In genomic region chr19:7676376-7676775, GRCh38 we compare ENCODE assay signal across 21 cellular contexts. TPM values are rescaled to one million over a fixed set of nuclear protein-coding genes. Genes with fewer than 3 reads are reported as not detected.
DNase-seq lines count a peak whose midpoint lies in the region; ATAC-seq, FAIRE-seq and TF ChIP-seq lines count a peak whose summit lies in the region.
"Had no signal": no experiment of that assay in that cellular context is flagged by ENCODE, and none has a peak within 500 bp of the region (broad histone marks: within the 10 kb centered on the region; RNA-seq: fewer than 3 reads in every experiment).

No MANE protein-coding gene starts in this region.

- no peak for TF ChIP-seq EP300 in K562 (IDR thresholded peaks at IDR 0.05; ENCODE audit: low read length)

- no peak for TF ChIP-seq POLR2A in K562 (conservative IDR thresholded peaks at IDR 0.05)

- H3K36me3 ChIP-seq in K562 (ENCODE audit: control insufficient read depth, insufficient read depth, low read length) = no peaks in the 10 kb centered on the region
- no peaks in the 10 kb centered on the region for H3K36me3 ChIP-seq in GM23248 (ENCODE audit: low read depth)
- H3K36me3 ChIP-seq: left ventricle myocardium inferior, right atrium auricular region, tibial nerve had no signal

- WGBS in K562 (ENCODE audit: insufficient coverage, low coverage, missing lambda C conversion rate) = 0% methylated on average over 7 of the region's 7 CpGs
- 5 to 10% methylated on average over 5 to 7 of the region's 7 CpGs for WGBS in GM23248 (ENCODE audit: low coverage in 1 of 2, low lambda C conversion rate in 2 of 2, missing lambda C conversion rate in 2 of 2), 2 experiments

- no peak for TF ChIP-seq RAD21 in K562 (CRISPR knock-in tag; conservative IDR thresholded peaks at IDR 0.05 in 1 of 2, IDR thresholded peaks at IDR 0.05 in 1 of 2)

- peaks cover 5% of the 10 kb centered on the region; the same call in 1 of the 2 replicates for H3K9me3 ChIP-seq in K562 (replicated peaks; ENCODE audit: control insufficient read depth, insufficient read depth, low read depth, low read length)
- H3K9me3 ChIP-seq in GM23248 (ENCODE audit: low read depth) = no peaks in the 10 kb centered on the region
- H3K9me3 ChIP-seq: tibial nerve had no signal

- peak overlapping the region; percentile 55; the same call in 1 of the 2 replicates for H2AFZ ChIP-seq in K562 (ENCODE audit: low read depth, low read length)
- no peak overlapping the region for H2AFZ ChIP-seq in GM23248

- peak overlapping the region; percentile 31 for H3K4me2 ChIP-seq in K562 (ENCODE audit: insufficient read depth, low read length)
- H3K4me2 ChIP-seq in GM23248 (ENCODE audit: unreplicated experiment) = no peak overlapping the region

- H3K79me2 ChIP-seq in K562 (ENCODE audit: control insufficient read depth, insufficient read depth, low read length) (peaks cover 7% of the 10 kb centered on the region; the same call in 2 of the 3 replicates), GM23248 (ENCODE audit: insufficient read depth) (peaks cover 7% of the 10 kb centered on the region)

- POLR2A ChIA-PET in K562 (lab: Yijun Ruan, JAX) = no interaction called here

- H3K27me3 ChIP-seq in K562 (ENCODE audit: control insufficient read depth in 2 of 2, insufficient read depth in 2 of 2, low read length in 2 of 2) (peaks cover 3 to 15% of the 10 kb centered on the region in 2 experiments; a peak in 2 of 5 replicates), GM23248 (replicated peaks; ENCODE audit: insufficient read depth) (peaks cover 11% of the 10 kb centered on the region; the same call in 1 of the 2 replicates)
- H3K27me3 ChIP-seq: right atrium auricular region had no signal

- peak; percentile 42 for FAIRE-seq in GM18507 (lab: Jason Lieb, UNC)
- FAIRE-seq in K562 (lab: Jason Lieb, UNC) = no peak

- peaks cover 10 to 12% of the 10 kb centered on the region in 2 experiments; a peak in 4 of 5 replicates for H3K4me1 ChIP-seq in K562 (replicated peaks in 1 of 2; ENCODE audit: control insufficient read depth in 2 of 2, insufficient read depth in 2 of 2, low read length in 2 of 2)
- no peaks in the 10 kb centered on the region for H3K4me1 ChIP-seq in GM23248 (ENCODE audit: insufficient read depth)
- H3K4me1 ChIP-seq: foreskin keratinocyte had no signal

- no peaks in the 10 kb centered on the region for H3K9me1 ChIP-seq in K562 (ENCODE audit: control insufficient read depth, insufficient read depth, low read length)

- intact Hi-C loops in K562 (cut with micrococcal nuclease) = no loop called here

- DNase-seq in AML-193 (lab: John Stamatoyannopoulos, UW) = peak; percentile 42 to 66
- DNase-seq in GM18507 (ENCODE audit: extremely low spot score, insufficient read length, low read depth) = no peak
- DNase-seq in OCI-M1 (lab: John Stamatoyannopoulos, UW) = peak; percentile 42
- no peak for DNase-seq in K562 (ENCODE audit: extremely low read depth in 1 of 4, low spot score in 3 of 4)
- no peak for DNase-seq in NCI-H1092 (lab: John Stamatoyannopoulos, UW)
- no peak for DNase-seq in GM23248
- DNase-seq: anterior cingulate cortex; Calu3; foreskin keratinocyte; left ventricle myocardium inferior; NCI-H1436 treated with DMSO at 0.1 percent for 48 hours; NCI-H345; PC-3; stimulated activated CD4-positive, alpha-beta T cell treated with anti-CD3 and anti-CD28 coated beads, Interleukin-2, amount 100 ng/mL, for 24 hours; stimulated activated CD8-positive, alpha-beta memory T cell treated with anti-CD3 and anti-CD28 coated beads, Interleukin-4, amount 100 ng/mL, for 48 hours had no signal

- ATAC-seq in K562 = no peak
- no peak for ATAC-seq in GM19467 (IDR thresholded peaks at IDR 0.05; ENCODE audit: unreplicated experiment)
- ATAC-seq in GM21737 (IDR thresholded peaks at IDR 0.05; ENCODE audit: unreplicated experiment) = no peak
- ATAC-seq: foreskin keratinocyte, PC-3 had no signal

- H3K9me2 ChIP-seq in GM23248 (ENCODE audit: insufficient read depth) = no peaks in the 10 kb centered on the region

- H3K4me3 ChIP-seq in K562 (no peak overlapping the region; the same call in 1 of the 2 replicates), GM23248 (no peak overlapping the region)
- H3K4me3 ChIP-seq: left ventricle myocardium inferior, right atrium auricular region, tibial nerve had no signal

- no peaks in the 10 kb centered on the region for H4K20me1 ChIP-seq in K562 (replicated peaks; ENCODE audit: control insufficient read depth, insufficient read depth, low read length)
- H4K20me1 ChIP-seq in GM23248 (ENCODE audit: insufficient read depth) = no peaks in the 10 kb centered on the region

- in situ Hi-C loops in K562 (cut with MboI) = loop anchor here (5.0 kb wide), 1 partner anchor 89 kb away; no protein-coding TSS in a partner anchor
- in situ Hi-C loops in GM23248 (cut with MboI) = loop anchor here (10.0 kb wide), 1 partner anchor 112 kb away; no protein-coding TSS in a partner anchor

- H3K9ac ChIP-seq in K562 (ENCODE audit: insufficient read depth in 1 of 2, low read depth in 2 of 2, low read length in 2 of 2) (no peak overlapping the region), GM23248 (no peak overlapping the region)

- H3K27ac ChIP-seq in K562 (ENCODE audit: extremely low read depth, low read depth, low read length) = no peak overlapping the region
- H3K27ac ChIP-seq in GM23248 = no peak overlapping the region
- H3K27ac ChIP-seq: foreskin keratinocyte, left ventricle myocardium inferior, right atrium auricular region, tibial nerve had no signal

- no TSS peak for BruUV-seq in K562 (replicated peaks; lab: Mats Ljungman, UMichigan)

- CTCF ChIA-PET in K562 (lab: Yijun Ruan, JAX; ENCODE audit: low intra/inter-chr PET ratio) = no interaction called here

- TF ChIP-seq CTCF in K562 (IDR thresholded peaks at IDR 0.05 in 2 of 3, conservative IDR thresholded peaks at IDR 0.05 in 1 of 3; ENCODE audit: insufficient read depth in 2 of 3, low read depth in 1 of 3, low read length in 3 of 3) = no peak

- H3F3A ChIP-seq in GM23248 (ENCODE audit: insufficient read depth) = no peaks in the 10 kb centered on the region

RNA-seq across cellular contexts. Expression of gene MCEMP1, which starts 0.5 kb away (rescaled TPM):
- 3.0 TPM in 2 replicates for total RNA-seq in K562 (2011; cell fraction: chromatin; rRNA removed; ENCODE audit: low replicate concordance)
- total RNA-seq in K562 (2011; cell fraction: nucleolus; rRNA removed) = 2.2 and 3.3 TPM in 2 replicates
- total RNA-seq in K562 (2011; cell fraction: nucleoplasm; rRNA removed) = 3.3 and 5.6 TPM in 2 replicates
- total RNA-seq in K562 (2014; rRNA removed) (0.18 and 0.37 TPM in 2 replicates), K562 (2014; rRNA removed; fragmentation: Illumina TruSeq; extraction: Trizol) (0.26 and 0.33 TPM in 2 replicates), K562 (2015; rRNA removed; fragmentation: Illumina TruSeq; extraction: Trizol) (0.08 and 0.11 TPM in 2 replicates), K562 (2021) (0.51 and 0.63 TPM in 2 replicates)
- polyA plus RNA-seq in K562 (2011; rRNA removed) (0.79 and 1.8 TPM in 2 replicates), K562 (2014; fragmentation: Illumina TruSeq; extraction: Trizol) (0.49 and 0.68 TPM in 2 replicates), K562 (2014; fragmentation: Nextera tagmentation; extraction: Ambion mirVana) (under 1 TPM; 0.81 to 0.94 TPM), K562 (2014; rRNA removed) (0.49 and 0.65 TPM in 2 replicates), GM23248 (2016; fragmentation: Nextera tagmentation; extraction: Ambion mirVana) (not detected in 2 replicates)
- 0.93 and 1.3 TPM in 2 replicates for polyA plus RNA-seq in K562 (2011; cell fraction: cytosol; rRNA removed)
- 1.5 and 2.3 TPM in 2 replicates for polyA plus RNA-seq in K562 (2011; cell fraction: nucleus; rRNA removed)
- 0.78 and 5.4 TPM in 2 replicates for polyA plus RNA-seq in K562 (2012)
- polyA minus RNA-seq in K562 (2011; rRNA and poly(A)+ RNA removed) = 0.87 and 1.2 TPM in 2 replicates
- 0.67 TPM in 1 of 2 replicates, not detected in the other for polyA minus RNA-seq in K562 (2011; cell fraction: cytosol; rRNA and poly(A)+ RNA removed)
- 0.13 TPM in 1 of 2 replicates, not detected in the other for polyA minus RNA-seq in K562 (2011; cell fraction: nucleus; rRNA and poly(A)+ RNA removed)
- not detected in 2 replicates for total RNA-seq in GM23248 (2014; rRNA removed; shearing (Covaris generic))
- total RNA-seq: Calu3; chondrocyte; foreskin keratinocyte; PC-3; T-helper 2 cell treated with Interferon-gamma antibody and Interleukin-4, amounts not matched to agents 100 ng/mL and 5 ng/mL, for 36 hours had no signal
- polyA plus RNA-seq: foreskin keratinocyte had no signal

RNA-seq across cellular contexts. Expression of gene TRAPPC5, which starts 4.3 kb away (rescaled TPM):
- 2.3 and 11.2 TPM in 2 replicates for total RNA-seq in K562 (2011; cell fraction: chromatin; rRNA removed; ENCODE audit: low replicate concordance)
- 11.8 and 15.7 TPM in 2 replicates for total RNA-seq in K562 (2011; cell fraction: nucleolus; rRNA removed)
- 8.2 and 13.0 TPM in 2 replicates for total RNA-seq in K562 (2011; cell fraction: nucleoplasm; rRNA removed)
- total RNA-seq in K562 (2014; rRNA removed) (76.2 and 82.6 TPM in 2 replicates), K562 (2014; rRNA removed; fragmentation: Illumina TruSeq; extraction: Trizol) (0.99 and 2.7 TPM in 2 replicates), K562 (2015; rRNA removed; fragmentation: Illumina TruSeq; extraction: Trizol) (40.9 and 42.0 TPM in 2 replicates), K562 (2021) (76.9 and 81.9 TPM in 2 replicates)
- polyA plus RNA-seq in K562 (2011; rRNA removed) (29.3 and 56.7 TPM in 2 replicates), K562 (2014; fragmentation: Illumina TruSeq; extraction: Trizol) (3.9 and 21.4 TPM in 2 replicates), K562 (2014; fragmentation: Nextera tagmentation; extraction: Ambion mirVana) (1 to 10 TPM; 2.0 to 4.2 TPM), K562 (2014; rRNA removed) (45.2 and 53.1 TPM in 2 replicates), GM23248 (2016; fragmentation: Nextera tagmentation; extraction: Ambion mirVana) (203 and 207 TPM in 2 replicates)
- polyA plus RNA-seq in K562 (2011; cell fraction: cytosol; rRNA removed) = 24.8 and 87.6 TPM in 2 replicates
- polyA plus RNA-seq in K562 (2011; cell fraction: nucleus; rRNA removed) = 27.0 and 33.8 TPM in 2 replicates
- polyA plus RNA-seq in K562 (2012) = 62.7 and 107 TPM in 2 replicates
- 14.1 and 25.3 TPM in 2 replicates for polyA minus RNA-seq in K562 (2011; rRNA and poly(A)+ RNA removed)
- 34.8 and 50.1 TPM in 2 replicates for polyA minus RNA-seq in K562 (2011; cell fraction: cytosol; rRNA and poly(A)+ RNA removed)
- 3.0 and 11.8 TPM in 2 replicates for polyA minus RNA-seq in K562 (2011; cell fraction: nucleus; rRNA and poly(A)+ RNA removed)
- total RNA-seq in GM23248 (2014; rRNA removed; shearing (Covaris generic)) = 68.1 and 134 TPM in 2 replicates

RNA-seq across cellular contexts. Expression of gene RETN, which starts 7.5 kb away (rescaled TPM):
- total RNA-seq in K562 (2011; cell fraction: chromatin; rRNA removed; ENCODE audit: low replicate concordance) = not detected in 2 replicates
- not detected in 2 replicates for total RNA-seq in K562 (2011; cell fraction: nucleolus; rRNA removed)
- total RNA-seq in K562 (2011; cell fraction: nucleoplasm; rRNA removed) = not detected in 2 replicates
- total RNA-seq in K562 (2014; rRNA removed) (not detected in 2 replicates), K562 (2014; rRNA removed; fragmentation: Illumina TruSeq; extraction: Trizol) (not detected in 2 replicates), K562 (2015; rRNA removed; fragmentation: Illumina TruSeq; extraction: Trizol) (not detected in 2 replicates), K562 (2021) (not detected in 2 replicates)
- polyA plus RNA-seq in K562 (2011; rRNA removed) (not detected in 2 replicates), K562 (2014; fragmentation: Illumina TruSeq; extraction: Trizol) (not detected in 2 replicates), K562 (2014; fragmentation: Nextera tagmentation; extraction: Ambion mirVana) (not detected), K562 (2014; rRNA removed) (not detected in 2 replicates), GM23248 (2016; fragmentation: Nextera tagmentation; extraction: Ambion mirVana) (not detected in 2 replicates)
- polyA plus RNA-seq in K562 (2011; cell fraction: cytosol; rRNA removed) = not detected in 2 replicates
- not detected in 2 replicates for polyA plus RNA-seq in K562 (2011; cell fraction: nucleus; rRNA removed)
- polyA plus RNA-seq in K562 (2012) = not detected in 2 replicates
- not detected in 2 replicates for polyA minus RNA-seq in K562 (2011; rRNA and poly(A)+ RNA removed)
- polyA minus RNA-seq in K562 (2011; cell fraction: cytosol; rRNA and poly(A)+ RNA removed) = not detected in 2 replicates
- polyA minus RNA-seq in K562 (2011; cell fraction: nucleus; rRNA and poly(A)+ RNA removed) = not detected in 2 replicates
- not detected in 2 replicates for total RNA-seq in GM23248 (2014; rRNA removed; shearing (Covaris generic))
- total RNA-seq: Calu3; chondrocyte; foreskin keratinocyte; PC-3; right atrium auricular region; T-helper 2 cell treated with Interferon-gamma antibody and Interleukin-4, amounts not matched to agents 100 ng/mL and 5 ng/mL, for 36 hours; tibial nerve had no signal
- polyA plus RNA-seq: foreskin keratinocyte had no signal

RNA-seq across cellular contexts. Expression of gene FCER2, which starts 25.6 kb away (rescaled TPM):
- 0.19 TPM in 1 of 2 replicates, not detected in the other for total RNA-seq in K562 (2011; cell fraction: chromatin; rRNA removed; ENCODE audit: low replicate concordance)
- total RNA-seq in K562 (2011; cell fraction: nucleolus; rRNA removed) = not detected in 2 replicates
- total RNA-seq in K562 (2011; cell fraction: nucleoplasm; rRNA removed) = not detected in 2 replicates
- total RNA-seq in K562 (2014; rRNA removed) (not detected in 2 replicates), K562 (2014; rRNA removed; fragmentation: Illumina TruSeq; extraction: Trizol) (not detected in 2 replicates), K562 (2015; rRNA removed; fragmentation: Illumina TruSeq; extraction: Trizol) (not detected in 2 replicates), K562 (2021) (0.11 and 0.38 TPM in 2 replicates)
- polyA plus RNA-seq in K562 (2011; rRNA removed) (not detected in 2 replicates), K562 (2014; fragmentation: Illumina TruSeq; extraction: Trizol) (not detected in 2 replicates), K562 (2014; fragmentation: Nextera tagmentation; extraction: Ambion mirVana) (not detected), K562 (2014; rRNA removed) (not detected in 2 replicates), GM23248 (2016; fragmentation: Nextera tagmentation; extraction: Ambion mirVana) (0.33 TPM in 1 of 2 replicates, not detected in the other)
- polyA plus RNA-seq in K562 (2011; cell fraction: cytosol; rRNA removed) = 0.04 TPM in 2 replicates
- polyA plus RNA-seq in K562 (2011; cell fraction: nucleus; rRNA removed) = 0.17 TPM in 1 of 2 replicates, not detected in the other
- 0.17 TPM in 1 of 2 replicates, not detected in the other for polyA plus RNA-seq in K562 (2012)
- polyA minus RNA-seq in K562 (2011; rRNA and poly(A)+ RNA removed) = not detected in 2 replicates
- polyA minus RNA-seq in K562 (2011; cell fraction: cytosol; rRNA and poly(A)+ RNA removed) = not detected in 2 replicates
- not detected in 2 replicates for polyA minus RNA-seq in K562 (2011; cell fraction: nucleus; rRNA and poly(A)+ RNA removed)
- total RNA-seq in GM23248 (2014; rRNA removed; shearing (Covaris generic)) = not detected in 2 replicates
- total RNA-seq: Calu3, chondrocyte, foreskin keratinocyte, PC-3, right atrium auricular region had no signal
- polyA plus RNA-seq: foreskin keratinocyte had no signal

RNA-seq across cellular contexts. Expression of gene STXBP2, which starts 39.5 kb away (rescaled TPM):
- total RNA-seq in K562 (2011; cell fraction: chromatin; rRNA removed; ENCODE audit: low replicate concordance) = 1,097 and 1,923 TPM in 2 replicates
- total RNA-seq in K562 (2011; cell fraction: nucleolus; rRNA removed) = 928 and 1,024 TPM in 2 replicates
- 1,126 and 1,380 TPM in 2 replicates for total RNA-seq in K562 (2011; cell fraction: nucleoplasm; rRNA removed)
- total RNA-seq in K562 (2014; rRNA removed) = 79.9 and 96.0 TPM in 2 replicates
- 29.8 and 31.6 TPM in 2 replicates for total RNA-seq in K562 (2014; rRNA removed; fragmentation: Illumina TruSeq; extraction: Trizol)
- total RNA-seq in K562 (2015; rRNA removed; fragmentation: Illumina TruSeq; extraction: Trizol) = 37.6 and 38.4 TPM in 2 replicates
- total RNA-seq in K562 (2021) = 136 and 163 TPM in 2 replicates
- polyA plus RNA-seq in K562 (2011; rRNA removed) = 141 and 157 TPM in 2 replicates
- polyA plus RNA-seq in K562 (2011; cell fraction: cytosol; rRNA removed) = 143 and 228 TPM in 2 replicates
- 689 and 874 TPM in 2 replicates for polyA plus RNA-seq in K562 (2011; cell fraction: nucleus; rRNA removed)
- 178 and 291 TPM in 2 replicates for polyA plus RNA-seq in K562 (2012)
- polyA plus RNA-seq in K562 (2014; fragmentation: Illumina TruSeq; extraction: Trizol) = 71.3 and 102 TPM in 2 replicates
- 1 to 10 TPM; 2.5 to 9.1 TPM for polyA plus RNA-seq in K562 (2014; fragmentation: Nextera tagmentation; extraction: Ambion mirVana)
- polyA plus RNA-seq in K562 (2014; rRNA removed) = 142 and 145 TPM in 2 replicates
- polyA minus RNA-seq in K562 (2011; rRNA and poly(A)+ RNA removed) = 674 and 952 TPM in 2 replicates
- 134 and 138 TPM in 2 replicates for polyA minus RNA-seq in K562 (2011; cell fraction: cytosol; rRNA and poly(A)+ RNA removed)
- 244 and 299 TPM in 2 replicates for polyA minus RNA-seq in K562 (2011; cell fraction: nucleus; rRNA and poly(A)+ RNA removed)
- total RNA-seq in GM23248 (2014; rRNA removed; shearing (Covaris generic)) = 1.8 TPM in 1 of 2 replicates, not detected in the other
- 1.4 and 2.0 TPM in 2 replicates for polyA plus RNA-seq in GM23248 (2016; fragmentation: Nextera tagmentation; extraction: Ambion mirVana)

Comparison
In these comparisons a context has a peak if more than half of its experiments do, and no peak if none do; other contexts are left out.
1. DNase-seq: peak in AML-193 (2 of 2) and OCI-M1 (single experiment); none in GM18507 (single experiment), K562 (0 of 4), NCI-H1092 (single experiment) and GM23248 (single experiment).